1 cellular context compared by ENCODE assay signal in genomic region chr2:99085400-99085799, GRCh38.
TF ChIP-seq lines count a peak whose summit lies in the region.

No MANE protein-coding gene starts in this region.

TF ChIP-seq in H1, 55 proteins besides CTCF, POLR2A, EP300 and RAD21 (continued from another document):
- TF ChIP-seq CHD7 (IDR thresholded peaks at IDR 0.05; ENCODE audit: insufficient replicate concordance, low read length): no peak
- no peak for TF ChIP-seq SP1 (IDR thresholded peaks at IDR 0.05; ENCODE audit: low read depth, low read length)
